Comparison of ENCODE assay signal across 19 cellular contexts in genomic region chrX:150792949-150793527, GRCh38.
DNase-seq lines count a peak whose midpoint lies in the region; ATAC-seq, FAIRE-seq and TF ChIP-seq lines count a peak whose summit lies in the region.
"Had no signal": no experiment of that assay in that cellular context is flagged by ENCODE, and none has a peak within 500 bp of the region (broad histone marks: within the 10 kb centered on the region; RNA-seq: fewer than 3 reads in every experiment).

No MANE protein-coding gene starts in this region.

- POLR2A ChIA-PET in K562 (lab: Yijun Ruan, JAX), result no interaction called here

- in situ Hi-C loops in K562 (cut with MboI), result loop anchor here (25.0 kb wide), 1 partner anchor 569 kb away; no protein-coding TSS in a partner anchor

- H3K27ac ChIP-seq in K562 (ENCODE audit: extremely low read depth, low read depth, low read length) (no peak overlapping the region; the same call in 2 of the 3 replicates), left lung (no peak overlapping the region)
- H3K27ac ChIP-seq: BLaER1, C4-2B, GM23248 had no signal

- H3K4me2 ChIP-seq in K562 (ENCODE audit: insufficient read depth, low read length), result no peak overlapping the region
- H3K4me2 ChIP-seq: BLaER1 had no signal

- H3K9ac ChIP-seq in K562 (ENCODE audit: insufficient read depth in 1 of 2, low read depth in 2 of 2, low read length in 2 of 2), result no peak overlapping the region
- H3K9ac ChIP-seq: BLaER1, GM23248 had no signal

- H3K9me3 ChIP-seq in K562 (replicated peaks; ENCODE audit: control insufficient read depth, insufficient read depth, low read depth, low read length), result no peaks in the 10 kb centered on the region
- no peaks in the 10 kb centered on the region for H3K9me3 ChIP-seq in left lung
- no peaks in the 10 kb centered on the region for H3K9me3 ChIP-seq in mucosa of descending colon
- H3K9me3 ChIP-seq: BLaER1, Caco-2 had no signal

- TF ChIP-seq CTCF in K562 (IDR thresholded peaks at IDR 0.05 in 2 of 3, conservative IDR thresholded peaks at IDR 0.05 in 1 of 3; ENCODE audit: insufficient read depth in 2 of 3, low read depth in 1 of 3, low read length in 3 of 3) (no peak), left lung (IDR thresholded peaks at IDR 0.05) (no peak), mucosa of descending colon (IDR thresholded peaks at IDR 0.05) (no peak)

- DNase-seq in K562 (ENCODE audit: extremely low read depth in 1 of 4, low spot score in 3 of 4) (no peak), left lung (no peak), mucosa of descending colon (no peak), DMS153 treated with DMSO at 0.1 percent for 48 hours (lab: John Stamatoyannopoulos, UW; ENCODE audit: unreplicated experiment) (no peak), occipital lobe (lab: John Stamatoyannopoulos, UW) (no peak)
- DNase-seq: Caco-2; CD4-positive, CD25-positive, alpha-beta regulatory T cell; CD8-positive, alpha-beta T cell; DMS153; DMS79; EL; GDM1; GM23248; H7; HCEC 1CT had no signal

- 42% methylated on average over 5 of the region's 5 CpGs for WGBS in K562 (ENCODE audit: insufficient coverage, low coverage, missing lambda C conversion rate)

- no peak overlapping the region for H2AFZ ChIP-seq in K562 (ENCODE audit: low read depth, low read length)
- H2AFZ ChIP-seq: GM23248 had no signal

- BruUV-seq in K562 (replicated peaks; lab: Mats Ljungman, UMichigan), result no TSS peak

- TF ChIP-seq EP300 in K562 (IDR thresholded peaks at IDR 0.05; ENCODE audit: low read length), result no peak

- no peaks in the 10 kb centered on the region; a peak in 1 of 5 replicates for H3K4me1 ChIP-seq in K562 (replicated peaks in 1 of 2; ENCODE audit: control insufficient read depth in 2 of 2, insufficient read depth in 2 of 2, low read length in 2 of 2)
- no peaks in the 10 kb centered on the region for H3K4me1 ChIP-seq in left lung
- H3K4me1 ChIP-seq in mucosa of descending colon (ENCODE audit: low read depth), result no peaks in the 10 kb centered on the region
- H3K4me1 ChIP-seq: BLaER1, Caco-2 had no signal

- CTCF ChIA-PET in K562 (lab: Yijun Ruan, JAX; ENCODE audit: low intra/inter-chr PET ratio), result no interaction called here

- FAIRE-seq in K562 (lab: Jason Lieb, UNC), result no peak
- FAIRE-seq: GM12878 had no signal

- H3K9me1 ChIP-seq in K562 (ENCODE audit: control insufficient read depth, insufficient read depth, low read length), result no peaks in the 10 kb centered on the region

- ATAC-seq in K562 (no peak), left lung (peak; percentile 63), mucosa of descending colon (peak; percentile 86), HG02840 (IDR thresholded peaks at IDR 0.05; ENCODE audit: low FRiP score, unreplicated experiment) (no peak)
- ATAC-seq: CD8-positive, alpha-beta T cell; GM12878 had no signal

- H3K4me3 ChIP-seq in K562 (no peak overlapping the region), left lung (no peak overlapping the region), mucosa of descending colon (no peak overlapping the region)
- H3K4me3 ChIP-seq: BLaER1, GM12878, GM23248 had no signal

- H4K20me1 ChIP-seq in K562 (replicated peaks; ENCODE audit: control insufficient read depth, insufficient read depth, low read length), result no peaks in the 10 kb centered on the region
- H4K20me1 ChIP-seq: BLaER1 had no signal

- H3K79me2 ChIP-seq in K562 (ENCODE audit: control insufficient read depth, insufficient read depth, low read length), result no peaks in the 10 kb centered on the region

- H3K36me3 ChIP-seq in K562 (ENCODE audit: control insufficient read depth, insufficient read depth, low read length) (no peaks in the 10 kb centered on the region; the same call in 2 of the 3 replicates), left lung (peaks cover 0 to 5% of the 10 kb centered on the region in 2 donors), mucosa of descending colon (ENCODE audit: low read depth) (no peaks in the 10 kb centered on the region)

- H3K27me3 ChIP-seq in K562 (ENCODE audit: control insufficient read depth in 2 of 2, insufficient read depth in 2 of 2, low read length in 2 of 2) (no peaks in the 10 kb centered on the region), left lung (no peaks in the 10 kb centered on the region)
- H3K27me3 ChIP-seq: BLaER1 had no signal

- TF ChIP-seq POLR2A in K562 (conservative IDR thresholded peaks at IDR 0.05), result no peak

- intact Hi-C loops in K562 (cut with micrococcal nuclease) (no loop called here), left lung (cut with DNase I) (no loop called here), mucosa of descending colon (cut with DNase I, micrococcal nuclease) (no loop called here)

- TF ChIP-seq RAD21 in K562 (CRISPR knock-in tag; conservative IDR thresholded peaks at IDR 0.05 in 1 of 2, IDR thresholded peaks at IDR 0.05 in 1 of 2), result no peak

TF ChIP-seq in K562, 482 proteins besides CTCF, POLR2A, EP300 and RAD21:
- TF ChIP-seq SMAD1 (IDR thresholded peaks at IDR 0.05; ENCODE audit: low read depth, low read length, partially characterized antibody) (no peak), COPS2 (conservative IDR thresholded peaks at IDR 0.05) (no peak), ZNF146 (CRISPR knock-in tag; IDR thresholded peaks at IDR 0.05; ENCODE audit: unreplicated experiment) (no peak), ZNF316 (IDR thresholded peaks at IDR 0.05) (peak; percentile 52; the same call in 1 of the 2 replicates), C11orf30 (IDR thresholded peaks at IDR 0.05; ENCODE audit: low read depth) (peak; percentile 29; the same call in 1 of the 2 replicates), HOXB6 (CRISPR knock-in tag; IDR thresholded peaks at IDR 0.05; ENCODE audit: borderline replicate concordance) (no peak)

Comparison
In these comparisons a context has a peak if more than half of its experiments do, and no peak if none do; other contexts are left out.
1. ATAC-seq: peak in left lung (single experiment) and mucosa of descending colon (single experiment); none in K562 (single experiment) and HG02840 (single experiment).